In the genomic region with DNA sequence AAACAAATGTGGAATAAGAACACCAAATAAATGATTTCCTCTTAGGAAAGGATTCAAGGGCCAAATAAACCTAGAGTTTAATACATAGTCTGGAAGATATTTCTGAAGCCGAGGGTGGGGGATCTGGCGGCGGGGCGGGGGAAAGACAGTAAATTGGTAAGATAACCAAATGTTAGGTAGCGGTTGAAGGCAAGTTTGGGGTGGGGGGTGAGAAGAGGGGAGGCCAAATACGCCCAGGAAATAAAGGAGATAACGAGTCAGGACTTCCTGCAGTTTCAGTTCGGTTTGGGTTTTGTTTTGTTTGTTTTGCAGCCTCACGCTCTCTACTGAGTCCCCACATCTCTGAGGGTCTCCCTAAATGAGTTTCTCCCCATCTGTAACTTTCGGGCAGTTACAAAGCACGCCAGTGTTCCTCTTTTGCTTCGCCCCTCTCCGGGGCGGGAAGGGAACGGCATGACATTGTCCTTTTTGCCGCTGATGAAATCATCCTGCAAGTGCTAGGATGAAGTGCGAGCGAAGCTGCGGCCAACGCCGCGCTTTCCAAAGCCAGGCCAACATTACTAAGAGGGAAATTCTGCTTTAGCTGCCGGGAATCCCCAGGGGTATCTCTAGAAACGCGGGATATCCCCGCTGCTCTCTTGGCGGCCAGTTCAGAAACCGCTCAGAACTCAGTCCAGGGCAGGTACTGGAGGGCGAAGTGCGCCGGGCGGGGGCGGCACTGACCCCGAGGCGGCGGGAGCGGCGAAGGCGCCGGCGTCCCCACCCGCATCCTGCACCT, we compare ENCODE assay signal across 8 cellular contexts. TPM values are rescaled to one million over a fixed set of nuclear protein-coding genes. Genes with fewer than 3 reads are reported as not detected.
DNase-seq lines count a peak whose midpoint lies in the region; ATAC-seq and TF ChIP-seq lines count a peak whose summit lies in the region.

No MANE protein-coding gene starts in this region.

- H2BK120ac ChIP-seq in mesenchymal stem cell (ENCODE audit: low read depth, low read length), result peak overlapping the region; percentile 45

- 2% methylated on average over 42 of the region's 42 CpGs for WGBS in mesenchymal stem cell

- H3K9ac ChIP-seq in mesenchymal stem cell (ENCODE audit: low read length), result peak overlapping the region; percentile 96

- no peak overlapping the region for H2AK5ac ChIP-seq in mesenchymal stem cell (ENCODE audit: low read length, severe bottlenecking)

- H3K36me3 ChIP-seq in mesenchymal stem cell (ENCODE audit: control insufficient read depth in 1 of 2, insufficient read depth in 2 of 2, low read depth in 1 of 2, low read length in 2 of 2), result peaks cover 0 to 3% of the 10 kb centered on the region in 2 experiments

- H3K79me1 ChIP-seq in mesenchymal stem cell (replicated peaks; ENCODE audit: low read length, poor library complexity, severe bottlenecking), result peaks cover 2% of the 10 kb centered on the region

- H3K14ac ChIP-seq in mesenchymal stem cell (ENCODE audit: low read length in 2 of 2), result peak overlapping the region in 1 of 2 experiments; percentile 36

- peak overlapping the region; percentile 83 for H2AFZ ChIP-seq in mesenchymal stem cell (ENCODE audit: low read depth, low read length)

- H3K4me3 ChIP-seq in mesenchymal stem cell (ENCODE audit: insufficient read depth in 1 of 2, low read depth in 1 of 2, low read length in 2 of 2), result peak overlapping the region; percentile 62 to 98

- peak overlapping the region in 1 of 2 experiments; percentile 66 for H3K4ac ChIP-seq in mesenchymal stem cell (ENCODE audit: low read depth in 1 of 2, low read length in 2 of 2)

- no peak overlapping the region for H2BK5ac ChIP-seq in mesenchymal stem cell (ENCODE audit: low read depth, low read length, poor library complexity, severe bottlenecking)

- peak overlapping the region in 1 of 2 experiments; percentile 54 for H2BK12ac ChIP-seq in mesenchymal stem cell (ENCODE audit: low read length in 2 of 2)

- no peaks in the 10 kb centered on the region for H3K9me3 ChIP-seq in mesenchymal stem cell (ENCODE audit: control insufficient read depth, low read length)

- H3K27ac ChIP-seq in mesenchymal stem cell (ENCODE audit: low read length, poor library complexity, severe bottlenecking), result no peak overlapping the region

- H4K8ac ChIP-seq in mesenchymal stem cell (ENCODE audit: low read length), result peak overlapping the region; percentile 33

- peak overlapping the region; percentile 23 to 55 for H3K18ac ChIP-seq in mesenchymal stem cell (ENCODE audit: low read depth in 1 of 2, low read length in 2 of 2)

- H4K91ac ChIP-seq in mesenchymal stem cell (ENCODE audit: low read length), result no peak overlapping the region

- H2BK15ac ChIP-seq in mesenchymal stem cell (ENCODE audit: low read depth, poor library complexity, severe bottlenecking), result peak overlapping the region; percentile 49

- peak; percentile 44 for ATAC-seq in GM18505 (IDR thresholded peaks at IDR 0.05; ENCODE audit: unreplicated experiment)
- ATAC-seq in HG02973 (IDR thresholded peaks at IDR 0.05; ENCODE audit: unreplicated experiment), result peak; percentile 46

- peaks cover 0 to 5% of the 10 kb centered on the region in 2 experiments for H3K27me3 ChIP-seq in mesenchymal stem cell (ENCODE audit: control insufficient read depth in 1 of 2, insufficient read depth in 1 of 2, low read length in 2 of 2)

- H3K4me2 ChIP-seq in mesenchymal stem cell (ENCODE audit: low read length, poor library complexity, severe bottlenecking), result peak overlapping the region; percentile 95

- TF ChIP-seq POLR2A in GM18505 (IDR thresholded peaks at IDR 0.05; ENCODE audit: borderline replicate concordance, extremely low read depth, insufficient read depth, insufficient read length), result no peak

- H3K4me1 ChIP-seq in mesenchymal stem cell (ENCODE audit: control insufficient read depth, insufficient read depth, low read depth, low read length), result peaks cover 12% of the 10 kb centered on the region

- DNase-seq in 8988T, result peak; percentile 37
- DNase-seq in NCI-H2196 (lab: John Stamatoyannopoulos, UW; ENCODE audit: unreplicated experiment), result peak; percentile 51
- peak; percentile 51 to 55 for DNase-seq in activated CD4-positive, alpha-beta T cell treated with anti-CD3 and anti-CD28 coated beads, Interleukin-2, amount 50 U/mL, for 24 hours (ENCODE audit: low read depth in 1 of 2, low spot score in 1 of 2)
- DNase-seq in effector CD8-positive, alpha-beta T cell (lab: John Stamatoyannopoulos, UW), result peak; percentile 11
- peak; percentile 91 for DNase-seq in mesenchymal stem cell
- DNase-seq in stimulated activated CD8-positive, alpha-beta memory T cell treated with anti-CD3 and anti-CD28 coated beads, Interleukin-15, amount 100 ng/mL, for 48 hours (ENCODE audit: low read depth in 2 of 2), result peak; percentile 65 to 68

- no peak overlapping the region for H3K23ac ChIP-seq in mesenchymal stem cell (ENCODE audit: low read length in 2 of 2)

RNA-seq across cellular contexts. Expression of gene NIBAN1, which starts 0.8 kb away (rescaled TPM):
- 37.6 TPM for polyA plus RNA-seq in mesenchymal stem cell (2013, experiment 1 of 2)
- polyA plus RNA-seq in mesenchymal stem cell (2013, experiment 2 of 2), result 36.2 TPM

Comparison
In these comparisons a context has a peak if more than half of its experiments do, and no peak if none do; other contexts are left out.
1. DNase-seq: peak in every context shown above with its lines; median percentile 91 in mesenchymal stem cell; 66 in stimulated activated CD8-positive, alpha-beta memory T cell treated with anti-CD3 and anti-CD28 coated beads, Interleukin-15, amount 100 ng/mL, for 48 hours; 53 in activated CD4-positive, alpha-beta T cell treated with anti-CD3 and anti-CD28 coated beads, Interleukin-2, amount 50 U/mL, for 24 hours; 51 in NCI-H2196; 37 in 8988T; 11 in effector CD8-positive, alpha-beta T cell.